Comparison of ENCODE assay signal across 30 cellular contexts in genomic region chr4:163143532-163143931, GRCh38.
"Had no signal": no experiment of that assay in that cellular context is flagged by ENCODE, and none has a peak within 500 bp of the region (broad histone marks: within the 10 kb centered on the region; RNA-seq: fewer than 3 reads in every experiment).

No MANE protein-coding gene starts in this region.

- DNase-seq: activated CD4-positive, alpha-beta memory T cell treated with anti-CD3 and anti-CD28 coated beads for 36 hours; activated CD4-positive, alpha-beta T cell treated with anti-CD3 and anti-CD28 coated beads for 36 hours; activated CD4-positive, alpha-beta T cell treated with anti-CD3 and anti-CD28 coated beads, Interleukin-2, amount 10 ng/mL, durations not matched to agents 7 days and 5 days; activated effector memory CD4-positive, alpha-beta T cell treated with anti-CD3 and anti-CD28 coated beads, Interleukin-2, amount 50 U/mL, for 16 hours; activated naive CD4-positive, alpha-beta T cell; activated naive CD4-positive, alpha-beta T cell treated with anti-CD3 and anti-CD28 coated beads, Interleukin-2, amount 50 U/mL, for 16 hours; activated naive CD8-positive, alpha-beta T cell treated with anti-CD3 and anti-CD28 coated beads for 36 hours; activated T-cell treated with anti-CD3 and anti-CD28 coated beads, Interleukin-2, amount 50 U/mL, for 1 hour; activated T-cell treated with anti-CD3 and anti-CD28 coated beads, Interleukin-2, amount 50 U/mL, for 72 hours; amniotic stem cell; aorta; brain microvascular endothelial cell; Kasumi-1; KG1; MG63; NCI-H1048; NCI-H1105 treated with DMSO at 0.1 percent for 48 hours; NCI-H1436; NCI-H1694; NCI-H1930; NCI-H2081 treated with DMSO at 0.1 percent for 48 hours; NCI-H226; NCI-H524 treated with DMSO at 0.1 percent for 48 hours; SHP77; SJCRH30 had no signal

- H3K27ac ChIP-seq: brain microvascular endothelial cell, SJCRH30, SK-N-MC had no signal

- H3K27ac Mint-ChIP-seq: activated CD4-positive, alpha-beta memory T cell treated with anti-CD3 and anti-CD28 coated beads for 36 hours; activated CD4-positive, alpha-beta T cell treated with anti-CD3 and anti-CD28 coated beads for 36 hours; activated CD4-positive, alpha-beta T cell treated with anti-CD3 and anti-CD28 coated beads, Interleukin-2, amount 10 ng/mL, durations not matched to agents 7 days and 5 days; activated naive CD8-positive, alpha-beta T cell treated with anti-CD3 and anti-CD28 coated beads for 36 hours; activated T-cell treated with anti-CD3 and anti-CD28 coated beads, Interleukin-2, amount 50 U/mL, for 72 hours; activated T-helper 17 cell treated with anti-CD3 and anti-CD28 coated beads, Interleukin-2, amount 50 U/mL, for 72 hours had no signal

- H3K9me3 Mint-ChIP-seq: activated CD4-positive, alpha-beta memory T cell treated with anti-CD3 and anti-CD28 coated beads for 36 hours; activated CD4-positive, alpha-beta T cell treated with anti-CD3 and anti-CD28 coated beads, Interleukin-2, amount 10 ng/mL, durations not matched to agents 7 days and 5 days; activated naive CD8-positive, alpha-beta T cell treated with anti-CD3 and anti-CD28 coated beads for 36 hours; activated T-cell treated with anti-CD3 and anti-CD28 coated beads, Interleukin-2, amount 50 U/mL, for 72 hours; activated T-helper 17 cell treated with anti-CD3 and anti-CD28 coated beads, Interleukin-2, amount 50 U/mL, for 72 hours; central memory CD8-positive, alpha-beta T cell had no signal

- H3K4me1 ChIP-seq: SJCRH30 had no signal

- H3K4me3 Mint-ChIP-seq: activated CD4-positive, alpha-beta memory T cell treated with anti-CD3 and anti-CD28 coated beads for 36 hours; activated CD4-positive, alpha-beta T cell treated with anti-CD3 and anti-CD28 coated beads for 36 hours; activated CD4-positive, alpha-beta T cell treated with anti-CD3 and anti-CD28 coated beads, Interleukin-2, amount 10 ng/mL, durations not matched to agents 7 days and 5 days; activated naive CD8-positive, alpha-beta T cell treated with anti-CD3 and anti-CD28 coated beads for 36 hours; activated T-cell treated with anti-CD3 and anti-CD28 coated beads, Interleukin-2, amount 50 U/mL, for 72 hours; activated T-helper 17 cell treated with anti-CD3 and anti-CD28 coated beads, Interleukin-2, amount 50 U/mL, for 72 hours; central memory CD8-positive, alpha-beta T cell had no signal

- H3K27me3 Mint-ChIP-seq: activated CD4-positive, alpha-beta memory T cell treated with anti-CD3 and anti-CD28 coated beads for 36 hours; activated CD4-positive, alpha-beta T cell treated with anti-CD3 and anti-CD28 coated beads for 36 hours; activated CD4-positive, alpha-beta T cell treated with anti-CD3 and anti-CD28 coated beads, Interleukin-2, amount 10 ng/mL, durations not matched to agents 7 days and 5 days; activated naive CD8-positive, alpha-beta T cell treated with anti-CD3 and anti-CD28 coated beads for 36 hours; activated T-helper 17 cell treated with anti-CD3 and anti-CD28 coated beads, Interleukin-2, amount 50 U/mL, for 72 hours; central memory CD8-positive, alpha-beta T cell had no signal

- H3K4me1 Mint-ChIP-seq: activated T-helper 17 cell treated with anti-CD3 and anti-CD28 coated beads, Interleukin-2, amount 50 U/mL, for 72 hours had no signal

- ATAC-seq: activated CD4-positive, alpha-beta T cell treated with anti-CD3 and anti-CD28 coated beads for 36 hours; activated CD4-positive, CD25-positive, alpha-beta regulatory T cell treated with anti-CD3 and anti-CD28 coated beads, Interleukin-2, amount 50 U/mL, for 24 hours; activated T-cell treated with anti-CD3 and anti-CD28 coated beads, Interleukin-2, amount 50 U/mL, for 72 hours; activated T-helper 17 cell treated with anti-CD3 and anti-CD28 coated beads, Interleukin-2, amount 50 U/mL, for 72 hours; Panc1 had no signal

- H3K9me3 ChIP-seq: MG63, SJCRH30 had no signal

- H3K27me3 ChIP-seq: brain microvascular endothelial cell, MG63, SJCRH30 had no signal

- H3K4me3 ChIP-seq: MG63, SJCRH30, SK-N-MC had no signal
